ENCODE assay signal across 16 cellular contexts in the genomic region with DNA sequence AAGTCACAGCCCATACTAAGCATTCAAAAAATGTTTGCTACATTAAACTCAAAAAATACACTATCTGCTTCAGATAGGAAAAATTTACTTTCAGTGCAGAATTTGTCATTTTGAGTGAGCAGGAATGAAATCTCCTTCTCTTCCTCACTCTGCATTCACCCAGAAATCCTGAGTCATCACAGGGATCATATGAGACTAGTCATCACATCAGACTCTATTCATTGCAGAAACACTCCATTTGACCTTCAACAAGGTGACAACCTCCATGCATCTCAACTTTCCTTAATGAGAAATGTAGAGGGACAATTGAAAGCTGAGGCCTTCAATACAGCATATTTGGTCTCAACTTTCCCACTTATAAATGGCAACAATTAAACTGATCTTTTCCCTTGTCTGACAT.
DNase-seq lines count a peak whose midpoint lies in the region; ATAC-seq, FAIRE-seq and TF ChIP-seq lines count a peak whose summit lies in the region.
"Had no signal": no experiment of that assay in that cellular context is flagged by ENCODE, and none has a peak within 500 bp of the region (broad histone marks: within the 10 kb centered on the region; RNA-seq: fewer than 3 reads in every experiment).

No MANE protein-coding gene starts in this region.

- no peak overlapping the region for H3K4me2 ChIP-seq in astrocyte (ENCODE audit: low read length)

- DNase-seq in left ventricle myocardium superior (no peak), left ventricle myocardium inferior (no peak), astrocyte (ENCODE audit: low read depth) (peak; percentile 81), foreskin fibroblast (peak; percentile 44 to 67), NCI-H2081 treated with DMSO at 0.1 percent for 48 hours (lab: John Stamatoyannopoulos, UW) (no peak)
- no peak for DNase-seq in activated CD4-positive, alpha-beta T cell treated with anti-CD3 and anti-CD28 coated beads for 36 hours
- DNase-seq: activated gamma-delta T cell treated with Interleukin-2 at 50 U/mL for 16 hours, immature natural killer cell, NCI-H1694 treated with DMSO at 0.1 percent for 48 hours, NCI-H82, SHP77 had no signal

- peak; percentile 72 for FAIRE-seq in astrocyte (lab: Jason Lieb, UNC)
- FAIRE-seq: D721Med, frontal cortex had no signal

- H3K27me3 ChIP-seq in left ventricle myocardium inferior (ENCODE audit: low read depth): no peaks in the 10 kb centered on the region
- H3K27me3 ChIP-seq in astrocyte (ENCODE audit: insufficient read depth, low read length): no peaks in the 10 kb centered on the region
- H3K27me3 ChIP-seq: tibial nerve had no signal

- ATAC-seq in left ventricle myocardium superior: peak; percentile 27
- no peak for ATAC-seq in GM19463 (IDR thresholded peaks at IDR 0.05; ENCODE audit: unreplicated experiment)
- ATAC-seq in HG03565 (IDR thresholded peaks at IDR 0.05; ENCODE audit: unreplicated experiment): no peak
- no peak for ATAC-seq in activated CD4-positive, alpha-beta T cell treated with anti-CD3 and anti-CD28 coated beads for 36 hours

- POLR2A ChIA-PET in activated CD4-positive, alpha-beta T cell treated with anti-CD3 and anti-CD28 coated beads for 36 hours (lab: Charles Lee): no interaction called here

- no peak overlapping the region for H2AFZ ChIP-seq in astrocyte (ENCODE audit: low read depth, low read length)

- H3K9me3 ChIP-seq in left ventricle myocardium inferior (replicated peaks): no peaks in the 10 kb centered on the region
- H3K9me3 ChIP-seq in astrocyte (ENCODE audit: insufficient read depth, low read depth, low read length): no peaks in the 10 kb centered on the region

- H3K4me3 Mint-ChIP-seq in astrocyte (ENCODE audit: unreplicated experiment): no peak overlapping the region
- H3K4me3 Mint-ChIP-seq in activated CD4-positive, alpha-beta T cell treated with anti-CD3 and anti-CD28 coated beads for 36 hours: no peak overlapping the region
- H3K4me3 Mint-ChIP-seq: immature natural killer cell had no signal

- H3K27ac Mint-ChIP-seq in astrocyte (ENCODE audit: unreplicated experiment): no peak overlapping the region
- no peak overlapping the region for H3K27ac Mint-ChIP-seq in activated CD4-positive, alpha-beta T cell treated with anti-CD3 and anti-CD28 coated beads for 36 hours
- H3K27ac Mint-ChIP-seq: immature natural killer cell had no signal

- no peaks in the 10 kb centered on the region for H4K20me1 ChIP-seq in astrocyte (ENCODE audit: insufficient read depth, low read length)

- H3K4me3 ChIP-seq in left ventricle myocardium inferior: no peak overlapping the region
- H3K4me3 ChIP-seq in astrocyte (ENCODE audit: insufficient read depth, low read depth, low read length): no peak overlapping the region
- no peak overlapping the region for H3K4me3 ChIP-seq in foreskin fibroblast (ENCODE audit: low read depth in 1 of 2, low read length in 2 of 2)
- H3K4me3 ChIP-seq: tibial nerve had no signal

- intact Hi-C loops in left ventricle myocardium superior (cut with micrococcal nuclease): no loop called here
- intact Hi-C loops in left ventricle myocardium inferior (cut with micrococcal nuclease): no loop called here
- intact Hi-C loops in activated CD4-positive, alpha-beta T cell treated with anti-CD3 and anti-CD28 coated beads for 36 hours (cut with DNase I, micrococcal nuclease): no loop called here

- H3K9ac ChIP-seq in astrocyte (ENCODE audit: low read length): no peak overlapping the region

- H3K27me3 Mint-ChIP-seq in astrocyte (ENCODE audit: low read depth, unreplicated experiment): no peaks in the 10 kb centered on the region
- no peaks in the 10 kb centered on the region for H3K27me3 Mint-ChIP-seq in activated CD4-positive, alpha-beta T cell treated with anti-CD3 and anti-CD28 coated beads for 36 hours

- no peak for TF ChIP-seq CTCF in left ventricle myocardium inferior (IDR thresholded peaks at IDR 0.05; ENCODE audit: borderline replicate concordance)
- TF ChIP-seq CTCF in astrocyte (IDR thresholded peaks at IDR 0.05; ENCODE audit: insufficient read depth, low read depth, low read length): no peak
- no peak for TF ChIP-seq CTCF in foreskin fibroblast (IDR thresholded peaks at IDR 0.05; ENCODE audit: low read depth, low read length)

- H3K36me3 Mint-ChIP-seq in astrocyte (ENCODE audit: low read depth, unreplicated experiment): no peaks in the 10 kb centered on the region
- H3K36me3 Mint-ChIP-seq in activated CD4-positive, alpha-beta T cell treated with anti-CD3 and anti-CD28 coated beads for 36 hours (ENCODE audit: low read depth): no peaks in the 10 kb centered on the region

- CTCF ChIA-PET in activated CD4-positive, alpha-beta T cell treated with anti-CD3 and anti-CD28 coated beads for 36 hours (lab: Charles Lee): interaction anchor here (0.7 kb wide), 1 partner anchor 420 kb away, joined by 3 read pairs; no protein-coding TSS in a partner anchor

- peaks cover 14% of the 10 kb centered on the region for H3K4me1 Mint-ChIP-seq in astrocyte (ENCODE audit: low read depth, unreplicated experiment)
- H3K4me1 Mint-ChIP-seq in activated CD4-positive, alpha-beta T cell treated with anti-CD3 and anti-CD28 coated beads for 36 hours: no peaks in the 10 kb centered on the region
- H3K4me1 Mint-ChIP-seq: immature natural killer cell had no signal

- H3K36me3 ChIP-seq in left ventricle myocardium inferior: no peaks in the 10 kb centered on the region
- no peaks in the 10 kb centered on the region for H3K36me3 ChIP-seq in astrocyte (ENCODE audit: insufficient read depth, low read length)
- H3K36me3 ChIP-seq: tibial nerve had no signal

- H3K27ac ChIP-seq in left ventricle myocardium inferior (replicated peaks) (no peak overlapping the region), astrocyte (ENCODE audit: low read depth, low read length) (peak overlapping the region; percentile 15)
- H3K27ac ChIP-seq: tibial nerve had no signal

- no peaks in the 10 kb centered on the region for H3K9me3 Mint-ChIP-seq in astrocyte (ENCODE audit: unreplicated experiment)
- H3K9me3 Mint-ChIP-seq in activated CD4-positive, alpha-beta T cell treated with anti-CD3 and anti-CD28 coated beads for 36 hours (ENCODE audit: low read depth): no peaks in the 10 kb centered on the region

- H3K4me1 ChIP-seq in left ventricle myocardium inferior (peaks cover 40% of the 10 kb centered on the region), astrocyte (ENCODE audit: insufficient read depth, low read length) (peaks cover 11% of the 10 kb centered on the region)
- H3K4me1 ChIP-seq: tibial nerve had no signal

- H3K79me2 ChIP-seq in astrocyte (ENCODE audit: insufficient read depth, low read length): no peaks in the 10 kb centered on the region

Comparison
In these comparisons a context has a peak if more than half of its experiments do, and no peak if none do; other contexts are left out.
1. DNase-seq: peak in astrocyte (single experiment) and foreskin fibroblast (2 of 2); none in left ventricle myocardium superior (single experiment), left ventricle myocardium inferior (single experiment), NCI-H2081 treated with DMSO at 0.1 percent for 48 hours (single experiment) and activated CD4-positive, alpha-beta T cell treated with anti-CD3 and anti-CD28 coated beads for 36 hours (single experiment).